Comparison of ENCODE assay signal across 8 cellular contexts in genomic region chr1:65067491-65068201, GRCh38.
DNase-seq lines count a peak whose midpoint lies in the region; ATAC-seq lines count a peak whose summit lies in the region.

No MANE protein-coding gene starts in this region.

- peak; percentile 38 for ATAC-seq in HG03280 (IDR thresholded peaks at IDR 0.05; ENCODE audit: unreplicated experiment)
- peak; percentile 46 for ATAC-seq in left lobe of liver

- DNase-seq in NCI-H2081 (lab: John Stamatoyannopoulos, UW), result peak; percentile 72 to 75
- DNase-seq in NCI-H2081 treated with DMSO at 0.1 percent for 48 hours (lab: John Stamatoyannopoulos, UW), result no peak
- DNase-seq in NCI-H526 (lab: John Stamatoyannopoulos, UW), result peak; percentile 67 to 90
- peak; percentile 51 for DNase-seq in activated CD4-positive, alpha-beta T cell treated with anti-CD3 and anti-CD28 coated beads, Interleukin-2, amount 50 U/mL, for 1 hour
- DNase-seq in ecto neural progenitor cell (ENCODE audit: low spot score), result peak; percentile 77
- peak; percentile 74 for DNase-seq in left lobe of liver (ENCODE audit: low spot score)
- peak; percentile 36 to 39 for DNase-seq in stimulated activated CD4-positive, alpha-beta T cell treated with anti-CD3 and anti-CD28 coated beads, Interleukin-1b, Interleukin-23, amount 100 ng/mL, for 4 hours (ENCODE audit: low read depth in 2 of 2)
